ENCODE assay signal across 10 cellular contexts in genomic region chr18:9742588-9743131, GRCh38. TPM values are rescaled to one million over a fixed set of nuclear protein-coding genes. Genes with fewer than 3 reads are reported as not detected.
DNase-seq lines count a peak whose midpoint lies in the region; ATAC-seq and TF ChIP-seq lines count a peak whose summit lies in the region.
"Had no signal": no experiment of that assay in that cellular context is flagged by ENCODE, and none has a peak within 500 bp of the region (broad histone marks: within the 10 kb centered on the region; RNA-seq: fewer than 3 reads in every experiment).

No MANE protein-coding gene starts in this region.

- ATAC-seq in left lobe of liver (peak; percentile 74), GM18873 (IDR thresholded peaks at IDR 0.05; ENCODE audit: low FRiP score, unreplicated experiment) (no peak)
- ATAC-seq in stimulated activated effector memory CD8-positive, alpha-beta T cell treated with anti-CD3 and anti-CD28 coated beads, Interleukin-12 subunit alpha, Interleukin-12 subunit beta, amount 100 ng/mL, for 72 hours = no peak
- ATAC-seq: naive thymus-derived CD8-positive, alpha-beta T cell had no signal

- no peak overlapping the region for H3K4me3 ChIP-seq in Karpas-422 (ENCODE audit: low read length)

- no peaks in the 10 kb centered on the region for H3K27me3 ChIP-seq in Karpas-422 (ENCODE audit: low read length)

- DNase-seq in Karpas-422 (peak; percentile 31), chondrocyte (ENCODE audit: low spot score) (no peak), left lobe of liver (ENCODE audit: low spot score) (no peak), superior temporal gyrus (ENCODE audit: extremely low spot score) (peak; percentile 61), iPS-NIHi11 (ENCODE audit: low spot score) (no peak), DMS114 treated with DMSO at 0.1 percent for 48 hours (lab: John Stamatoyannopoulos, UW; ENCODE audit: unreplicated experiment) (no peak)
- DNase-seq in stimulated activated effector memory CD8-positive, alpha-beta T cell treated with anti-CD3 and anti-CD28 coated beads, Interleukin-12 subunit alpha, Interleukin-12 subunit beta, amount 100 ng/mL, for 72 hours (ENCODE audit: low spot score in 2 of 2) = no peak
- DNase-seq: activated naive CD8-positive, alpha-beta T cell treated with anti-CD3 and anti-CD28 coated beads, Interleukin-2, amount 10 ng/mL, durations not matched to agents 7 days and 5 days; naive thymus-derived CD8-positive, alpha-beta T cell had no signal

- H3K36me3 Mint-ChIP-seq in chondrocyte (ENCODE audit: low read depth) = peaks cover 2% of the 10 kb centered on the region
- H3K36me3 Mint-ChIP-seq in stimulated activated effector memory CD8-positive, alpha-beta T cell treated with anti-CD3 and anti-CD28 coated beads, Interleukin-12 subunit alpha, Interleukin-12 subunit beta, amount 100 ng/mL, for 72 hours = no peaks in the 10 kb centered on the region
- H3K36me3 Mint-ChIP-seq: activated naive CD8-positive, alpha-beta T cell treated with anti-CD3 and anti-CD28 coated beads, Interleukin-2, amount 10 ng/mL, durations not matched to agents 7 days and 5 days; naive thymus-derived CD8-positive, alpha-beta T cell had no signal

- no peak overlapping the region for H3K9ac ChIP-seq in Karpas-422 (ENCODE audit: low read length)

- no peak overlapping the region for H3K4me2 ChIP-seq in Karpas-422 (ENCODE audit: low read depth, low read length, poor library complexity, severe bottlenecking)

- TF ChIP-seq CTCF in chondrocyte (IDR thresholded peaks at IDR 0.05) = no peak

- H3K9me3 ChIP-seq in Karpas-422 (ENCODE audit: low read length) = no peaks in the 10 kb centered on the region

- H4K20me1 ChIP-seq in Karpas-422 (ENCODE audit: insufficient read depth, low read depth, low read length) = no peaks in the 10 kb centered on the region

- no peak overlapping the region for H3K27ac ChIP-seq in Karpas-422 (ENCODE audit: low read length)

- peaks cover 4% of the 10 kb centered on the region for H3K9me3 Mint-ChIP-seq in chondrocyte (ENCODE audit: low read depth)
- H3K9me3 Mint-ChIP-seq in stimulated activated effector memory CD8-positive, alpha-beta T cell treated with anti-CD3 and anti-CD28 coated beads, Interleukin-12 subunit alpha, Interleukin-12 subunit beta, amount 100 ng/mL, for 72 hours = no peaks in the 10 kb centered on the region
- H3K9me3 Mint-ChIP-seq: activated naive CD8-positive, alpha-beta T cell treated with anti-CD3 and anti-CD28 coated beads, Interleukin-2, amount 10 ng/mL, durations not matched to agents 7 days and 5 days had no signal

- no peak overlapping the region for H2AFZ ChIP-seq in Karpas-422 (ENCODE audit: low read length)

- no peaks in the 10 kb centered on the region for H3K27me3 Mint-ChIP-seq in chondrocyte (ENCODE audit: low read depth)

- H3K36me3 ChIP-seq in Karpas-422 (ENCODE audit: insufficient read depth, low read length) = no peaks in the 10 kb centered on the region

- H3K27ac Mint-ChIP-seq in chondrocyte (ENCODE audit: unreplicated experiment) = peak overlapping the region; percentile 99
- no peak overlapping the region for H3K27ac Mint-ChIP-seq in stimulated activated effector memory CD8-positive, alpha-beta T cell treated with anti-CD3 and anti-CD28 coated beads, Interleukin-12 subunit alpha, Interleukin-12 subunit beta, amount 100 ng/mL, for 72 hours
- H3K27ac Mint-ChIP-seq: activated naive CD8-positive, alpha-beta T cell treated with anti-CD3 and anti-CD28 coated beads, Interleukin-2, amount 10 ng/mL, durations not matched to agents 7 days and 5 days had no signal

- H3K4me1 Mint-ChIP-seq in chondrocyte (ENCODE audit: low read depth) = peaks cover 44% of the 10 kb centered on the region
- H3K4me1 Mint-ChIP-seq in stimulated activated effector memory CD8-positive, alpha-beta T cell treated with anti-CD3 and anti-CD28 coated beads, Interleukin-12 subunit alpha, Interleukin-12 subunit beta, amount 100 ng/mL, for 72 hours = no peaks in the 10 kb centered on the region
- H3K4me1 Mint-ChIP-seq: activated naive CD8-positive, alpha-beta T cell treated with anti-CD3 and anti-CD28 coated beads, Interleukin-2, amount 10 ng/mL, durations not matched to agents 7 days and 5 days; naive thymus-derived CD8-positive, alpha-beta T cell had no signal

- no peaks in the 10 kb centered on the region for H3K79me2 ChIP-seq in Karpas-422 (ENCODE audit: low read length)

- H3K4me1 ChIP-seq in Karpas-422 (ENCODE audit: low read length) = no peaks in the 10 kb centered on the region

- no peaks in the 10 kb centered on the region for H3K9me2 ChIP-seq in Karpas-422 (replicated peaks; ENCODE audit: insufficient read depth, low read length)

- peak overlapping the region; percentile 66 for H3K4me3 Mint-ChIP-seq in chondrocyte (ENCODE audit: unreplicated experiment)
- no peak overlapping the region for H3K4me3 Mint-ChIP-seq in stimulated activated effector memory CD8-positive, alpha-beta T cell treated with anti-CD3 and anti-CD28 coated beads, Interleukin-12 subunit alpha, Interleukin-12 subunit beta, amount 100 ng/mL, for 72 hours
- H3K4me3 Mint-ChIP-seq: activated naive CD8-positive, alpha-beta T cell treated with anti-CD3 and anti-CD28 coated beads, Interleukin-2, amount 10 ng/mL, durations not matched to agents 7 days and 5 days; naive thymus-derived CD8-positive, alpha-beta T cell had no signal

RNA-seq across cellular contexts. Expression of gene RAB31, which starts 34.6 kb away (rescaled TPM):
- not detected in 2 replicates for total RNA-seq in Karpas-422 (2014; rRNA removed; shearing (Covaris generic); ENCODE audit: low replicate concordance)
- total RNA-seq in chondrocyte (82.4 to 89.6 TPM (median 87.7 TPM) in 3 replicates), left lobe of liver (7.8 TPM)

Comparison
In these comparisons a context has a peak if more than half of its experiments do, and no peak if none do; other contexts are left out.
1. DNase-seq: peak in Karpas-422 (single experiment) and superior temporal gyrus (single experiment); none in chondrocyte (single experiment), left lobe of liver (single experiment), iPS-NIHi11 (single experiment), DMS114 treated with DMSO at 0.1 percent for 48 hours (single experiment) and stimulated activated effector memory CD8-positive, alpha-beta T cell treated with anti-CD3 and anti-CD28 coated beads, Interleukin-12 subunit alpha, Interleukin-12 subunit beta, amount 100 ng/mL, for 72 hours (0 of 2).